Comparison of ENCODE assay signal across 27 cellular contexts in the genomic region with DNA sequence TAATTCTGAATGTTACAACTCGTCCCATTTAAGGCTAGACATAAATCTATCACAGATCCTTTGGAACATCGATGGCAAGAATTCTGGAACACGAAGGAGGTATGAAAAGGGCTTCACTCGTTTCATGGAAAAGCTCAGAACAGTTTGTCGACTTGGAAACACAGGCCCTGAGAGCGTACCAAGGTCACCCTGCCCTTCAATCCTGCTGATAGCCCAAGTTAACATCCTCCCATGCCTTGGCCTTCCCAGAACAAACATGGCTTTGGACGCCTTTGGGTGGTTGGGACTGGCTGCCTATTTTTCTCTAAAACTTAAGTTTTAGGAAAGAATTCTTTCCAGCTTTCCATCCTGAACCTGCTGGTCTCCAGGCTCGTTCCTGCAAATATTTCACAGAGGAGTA.
"Had no signal": no experiment of that assay in that cellular context is flagged by ENCODE, and none has a peak within 500 bp of the region (broad histone marks: within the 10 kb centered on the region; RNA-seq: fewer than 3 reads in every experiment).

No MANE protein-coding gene starts in this region.

- H3K27me3 Mint-ChIP-seq: effector memory CD8-positive, alpha-beta T cell had no signal

- H3K27ac Mint-ChIP-seq: dendritic cell treated with granulocyte-macrophage colony-stimulating factor and Interleukin-4, amounts not matched to agents 40 ng/mL and 50 ng/mL, for 4 days; endodermal cell had no signal

- H3K9me3 Mint-ChIP-seq: dendritic cell treated with granulocyte-macrophage colony-stimulating factor and Interleukin-4, amounts not matched to agents 40 ng/mL and 50 ng/mL, for 4 days; effector memory CD8-positive, alpha-beta T cell; endodermal cell had no signal

- H3K4me3 Mint-ChIP-seq: dendritic cell treated with granulocyte-macrophage colony-stimulating factor and Interleukin-4, amounts not matched to agents 40 ng/mL and 50 ng/mL, for 4 days; effector memory CD8-positive, alpha-beta T cell; endodermal cell had no signal

- ATAC-seq: effector memory CD8-positive, alpha-beta T cell; esophagus mucosa; foreskin keratinocyte; gastrocnemius medialis; gastroesophageal sphincter; heart left ventricle had no signal

- H3K36me3 ChIP-seq: colonic mucosa, esophagus muscularis mucosa, esophagus squamous epithelium, gastrocnemius medialis, gastroesophageal sphincter, heart left ventricle had no signal

- H3K27ac ChIP-seq: colonic mucosa, coronary artery, dorsolateral prefrontal cortex, epithelial cell of prostate, esophagus muscularis mucosa, esophagus squamous epithelium, foreskin keratinocyte, gastrocnemius medialis, gastroesophageal sphincter, heart left ventricle had no signal

- H3K4me3 ChIP-seq: colonic mucosa, coronary artery, dorsolateral prefrontal cortex, esophagus muscularis mucosa, esophagus squamous epithelium, gastrocnemius medialis, gastroesophageal sphincter, heart left ventricle had no signal

- H3K4me1 ChIP-seq: colonic mucosa, esophagus muscularis mucosa, esophagus squamous epithelium, foreskin keratinocyte, gastrocnemius medialis, gastroesophageal sphincter, heart left ventricle had no signal

- FAIRE-seq: colon, endometrium, endothelial cell of umbilical vein, frontal cortex had no signal

- H3K9me3 ChIP-seq: colonic mucosa, esophagus muscularis mucosa, esophagus squamous epithelium, gastrocnemius medialis, gastroesophageal sphincter, heart left ventricle had no signal

- DNase-seq: colonic mucosa; cortex of kidney; dermis blood vessel endothelial cell; dorsolateral prefrontal cortex; effector CD4-positive, alpha-beta T cell; effector CD8-positive, alpha-beta T cell; effector memory CD4-positive, alpha-beta T cell; effector memory CD8-positive, alpha-beta T cell; erythroblast; esophagus squamous epithelium; foreskin fibroblast; foreskin keratinocyte; foreskin melanocyte; gastrocnemius medialis; glutamatergic neuron; heart left ventricle had no signal

- H3K27me3 ChIP-seq: colonic mucosa, esophagus muscularis mucosa, esophagus squamous epithelium, foreskin keratinocyte, gastrocnemius medialis, gastroesophageal sphincter, heart left ventricle had no signal
